In the genomic region with DNA sequence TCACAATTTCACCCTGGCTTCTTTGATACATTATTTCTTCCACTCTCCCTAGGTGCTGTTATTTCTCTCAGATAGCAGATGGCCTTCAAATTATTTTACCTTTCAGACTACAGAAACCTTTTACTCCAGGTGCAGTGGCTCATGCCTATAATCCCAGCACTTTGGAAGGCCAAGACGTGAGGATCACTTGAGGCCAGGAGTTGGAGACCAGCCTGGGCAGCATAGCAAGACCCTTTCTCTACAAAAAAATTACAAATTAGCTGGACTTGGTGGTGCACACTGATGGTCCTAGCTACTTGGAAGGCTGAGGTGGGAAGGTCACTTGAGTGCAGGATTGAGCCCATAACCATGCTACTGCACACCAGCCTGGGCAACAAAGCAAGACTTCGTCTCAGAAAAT, we compare ENCODE assay signal across 26 cellular contexts. TPM values are rescaled to one million over a fixed set of nuclear protein-coding genes. Genes with fewer than 3 reads are reported as not detected.
"Had no signal": no experiment of that assay in that cellular context is flagged by ENCODE, and none has a peak within 500 bp of the region (broad histone marks: within the 10 kb centered on the region; RNA-seq: fewer than 3 reads in every experiment).

No MANE protein-coding gene starts in this region.

- H3K4me1 ChIP-seq: colonic mucosa, gastrocnemius medialis, left ventricle myocardium inferior, pancreas, prostate gland, testis, vagina had no signal

- H3K27ac ChIP-seq: colonic mucosa, gastrocnemius medialis, left ventricle myocardium inferior, pancreas, prostate gland, testis, vagina had no signal

- H3K36me3 Mint-ChIP-seq: activated CD8-positive, alpha-beta memory T cell treated with anti-CD3 and anti-CD28 coated beads, Interleukin-2, amount 10 ng/mL, durations not matched to agents 7 days and 5 days; activated naive CD4-positive, alpha-beta T cell treated with anti-CD3 and anti-CD28 coated beads, Interleukin-2, amount 50 U/mL, for 72 hours; type B pancreatic cell had no signal

- H3K4me1 Mint-ChIP-seq: central memory CD8-positive, alpha-beta T cell had no signal

- H3K27me3 ChIP-seq: colonic mucosa, gastrocnemius medialis, pancreas, testis, vagina had no signal

- H3K9me3 ChIP-seq: colonic mucosa, gastrocnemius medialis, left ventricle myocardium inferior, pancreas, prostate gland, testis, vagina had no signal

- H3K27ac Mint-ChIP-seq: activated CD8-positive, alpha-beta memory T cell treated with anti-CD3 and anti-CD28 coated beads, Interleukin-2, amount 10 ng/mL, durations not matched to agents 7 days and 5 days; activated CD8-positive, alpha-beta T cell treated with anti-CD3 and anti-CD28 coated beads, Interleukin-2, amount 10 ng/mL, durations not matched to agents 7 days and 5 days; activated naive CD4-positive, alpha-beta T cell treated with anti-CD3 and anti-CD28 coated beads, Interleukin-2, amount 50 U/mL, for 72 hours; activated T-cell treated with anti-CD3 and anti-CD28 coated beads, Interleukin-2, amount 50 U/mL, for 72 hours; effector memory CD8-positive, alpha-beta T cell; naive thymus-derived CD4-positive, alpha-beta T cell; T-helper 17 cell; type B pancreatic cell had no signal

- H3K4me3 Mint-ChIP-seq: activated CD8-positive, alpha-beta memory T cell treated with anti-CD3 and anti-CD28 coated beads, Interleukin-2, amount 10 ng/mL, durations not matched to agents 7 days and 5 days; activated CD8-positive, alpha-beta T cell treated with anti-CD3 and anti-CD28 coated beads, Interleukin-2, amount 10 ng/mL, durations not matched to agents 7 days and 5 days; activated T-cell treated with anti-CD3 and anti-CD28 coated beads, Interleukin-2, amount 50 U/mL, for 72 hours; central memory CD8-positive, alpha-beta T cell; effector memory CD8-positive, alpha-beta T cell; naive thymus-derived CD4-positive, alpha-beta T cell; T-helper 17 cell; type B pancreatic cell had no signal

- ATAC-seq: activated CD8-positive, alpha-beta memory T cell treated with anti-CD3 and anti-CD28 coated beads, Interleukin-2, amount 10 ng/mL, durations not matched to agents 7 days and 5 days; activated CD8-positive, alpha-beta T cell treated with anti-CD3 and anti-CD28 coated beads, Interleukin-2, amount 10 ng/mL, durations not matched to agents 7 days and 5 days; activated T-cell treated with anti-CD3 and anti-CD28 coated beads, Interleukin-2, amount 50 U/mL, for 72 hours; effector memory CD8-positive, alpha-beta T cell; gastrocnemius medialis; stimulated activated naive CD8-positive, alpha-beta T cell treated with anti-CD3 and anti-CD28 coated beads, Interleukin-15, Interleukin-2, amounts not matched to agents 100 U/mL and 50 U/mL, for 24 hours; T-helper 17 cell had no signal

- H3K4me3 ChIP-seq: colonic mucosa, gastrocnemius medialis, left ventricle myocardium inferior, lung, pancreas, prostate gland, testis, vagina had no signal

- H3K36me3 ChIP-seq: colonic mucosa, gastrocnemius medialis, left ventricle myocardium inferior, pancreas, prostate gland, vagina had no signal

- DNase-seq: activated CD4-positive, alpha-beta T cell treated with anti-CD3 and anti-CD28 coated beads, Interleukin-2, amount 50 U/mL, for 1 hour; activated CD8-positive, alpha-beta memory T cell treated with anti-CD3 and anti-CD28 coated beads, Interleukin-2, amount 10 ng/mL, durations not matched to agents 7 days and 5 days; activated CD8-positive, alpha-beta T cell treated with anti-CD3 and anti-CD28 coated beads, Interleukin-2, amount 10 ng/mL, durations not matched to agents 7 days and 5 days; activated naive CD4-positive, alpha-beta T cell; activated T-cell treated with anti-CD3 and anti-CD28 coated beads, Interleukin-2, amount 50 U/mL, for 72 hours; colonic mucosa; effector memory CD8-positive, alpha-beta T cell; erythroblast; gastrocnemius medialis; glutamatergic neuron; islet precursor cell; left ventricle myocardium inferior; naive thymus-derived CD4-positive, alpha-beta T cell; nucleus accumbens; pancreas; retina; stimulated activated naive CD8-positive, alpha-beta T cell treated with anti-CD3 and anti-CD28 coated beads, Interleukin-15, Interleukin-2, amounts not matched to agents 100 U/mL and 50 U/mL, for 24 hours; T-helper 17 cell; testis had no signal

- H3K9me3 Mint-ChIP-seq: activated naive CD4-positive, alpha-beta T cell treated with anti-CD3 and anti-CD28 coated beads, Interleukin-2, amount 50 U/mL, for 72 hours; activated T-cell treated with anti-CD3 and anti-CD28 coated beads, Interleukin-2, amount 50 U/mL, for 72 hours; central memory CD8-positive, alpha-beta T cell; effector memory CD8-positive, alpha-beta T cell; naive thymus-derived CD4-positive, alpha-beta T cell; type B pancreatic cell had no signal

RNA-seq across cellular contexts. Expression of gene SLC7A7, which starts 23.1 kb away (rescaled TPM):
- polyA plus RNA-seq: neural cell had no signal

RNA-seq across cellular contexts. Expression of gene MMP14, which starts 44.2 kb away (rescaled TPM):
- polyA plus RNA-seq: naive thymus-derived CD4-positive, alpha-beta T cell had no signal
